ENCODE assay signal across 9 cellular contexts in the genomic region with DNA sequence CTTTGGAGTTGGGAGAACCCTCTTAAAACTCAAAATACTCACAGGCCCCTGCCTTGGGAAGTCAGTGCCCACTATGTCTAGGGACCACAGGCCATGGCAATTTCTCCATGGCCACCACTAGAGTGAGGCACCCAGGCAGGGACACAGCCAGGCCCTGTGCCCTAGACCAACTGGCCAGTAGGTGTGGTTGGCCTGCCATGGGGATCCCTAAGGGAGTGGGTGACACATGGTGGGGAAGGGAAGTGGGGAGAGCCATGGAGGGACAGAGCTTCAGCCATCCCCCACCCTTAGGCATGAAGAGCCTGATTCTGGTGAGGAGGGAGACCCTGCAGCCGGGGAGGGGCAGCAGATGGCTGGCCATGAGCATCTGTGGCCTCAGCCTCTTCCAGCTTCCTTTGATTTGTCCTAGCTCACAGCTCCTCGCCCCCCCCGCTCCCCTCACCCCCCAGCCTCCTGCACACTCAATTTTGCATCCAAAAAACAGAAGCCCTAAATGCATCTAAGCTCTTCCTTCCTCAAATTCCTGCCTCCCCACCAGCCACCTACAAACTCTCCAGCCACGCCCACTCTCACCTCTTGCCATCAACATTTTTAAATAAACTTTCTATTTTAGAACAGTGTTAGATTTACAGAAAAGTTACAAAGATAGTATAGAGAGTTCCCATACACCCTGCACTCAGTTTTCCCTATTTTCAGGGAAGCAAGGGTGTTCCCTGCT. TPM values are rescaled to one million over a fixed set of nuclear protein-coding genes. Genes with fewer than 3 reads are reported as not detected.
DNase-seq lines count a peak whose midpoint lies in the region; ATAC-seq, FAIRE-seq and TF ChIP-seq lines count a peak whose summit lies in the region.
"Had no signal": no experiment of that assay in that cellular context is flagged by ENCODE, and none has a peak within 500 bp of the region (broad histone marks: within the 10 kb centered on the region; RNA-seq: fewer than 3 reads in every experiment).

No MANE protein-coding gene starts in this region.

- TF ChIP-seq EP300 in sigmoid colon (IDR thresholded peaks at IDR 0.05) = no peak

- no peaks in the 10 kb centered on the region for H3K9me3 Mint-ChIP-seq in T-helper 1 cell treated with Interleukin-12 subunit alpha and Interleukin-12 subunit beta and Interleukin-4 antibody, amounts not matched to agents 30 μg/mL and 1 μg/mL, for 36 hours
- H3K9me3 Mint-ChIP-seq in astrocyte (ENCODE audit: unreplicated experiment) = no peaks in the 10 kb centered on the region

- H3K27me3 ChIP-seq in astrocyte (ENCODE audit: insufficient read depth, low read length) = no peaks in the 10 kb centered on the region
- H3K27me3 ChIP-seq in sigmoid colon = no peaks in the 10 kb centered on the region
- H3K27me3 ChIP-seq: MG63, Peyer's patch had no signal

- H2AFZ ChIP-seq in astrocyte (ENCODE audit: low read depth, low read length) = no peak overlapping the region

- ATAC-seq in HG02970 (IDR thresholded peaks at IDR 0.05; ENCODE audit: low FRiP score, unreplicated experiment) = no peak

- peaks cover 11% of the 10 kb centered on the region for H3K27me3 Mint-ChIP-seq in T-helper 1 cell treated with Interleukin-12 subunit alpha and Interleukin-12 subunit beta and Interleukin-4 antibody, amounts not matched to agents 30 μg/mL and 1 μg/mL, for 36 hours (ENCODE audit: low read depth)
- H3K27me3 Mint-ChIP-seq in astrocyte (ENCODE audit: low read depth, unreplicated experiment) = no peaks in the 10 kb centered on the region

- peaks cover 49% of the 10 kb centered on the region for H4K20me1 ChIP-seq in astrocyte (ENCODE audit: insufficient read depth, low read length)

- H3K36me3 ChIP-seq in astrocyte (ENCODE audit: insufficient read depth, low read length) (peaks cover 5% of the 10 kb centered on the region), sigmoid colon (no peaks in the 10 kb centered on the region)
- H3K36me3 ChIP-seq: Peyer's patch, right atrium auricular region had no signal

- H3K27ac ChIP-seq in astrocyte (ENCODE audit: low read depth, low read length) (no peak overlapping the region), sigmoid colon (peak overlapping the region; percentile 95 to 99 (median 96))

- no peak for TF ChIP-seq POLR2A in sigmoid colon (IDR thresholded peaks at IDR 0.05)

- H3K79me2 ChIP-seq in astrocyte (ENCODE audit: insufficient read depth, low read length) = peaks cover 30% of the 10 kb centered on the region

- peak overlapping the region; percentile 36 for H3K9ac ChIP-seq in astrocyte (ENCODE audit: low read length)

- H3K36me3 Mint-ChIP-seq in T-helper 1 cell treated with Interleukin-12 subunit alpha and Interleukin-12 subunit beta and Interleukin-4 antibody, amounts not matched to agents 30 μg/mL and 1 μg/mL, for 36 hours (ENCODE audit: low read depth) = peaks cover 5% of the 10 kb centered on the region
- peaks cover 14% of the 10 kb centered on the region for H3K36me3 Mint-ChIP-seq in astrocyte (ENCODE audit: low read depth, unreplicated experiment)

- H3K9me3 ChIP-seq in astrocyte (ENCODE audit: insufficient read depth, low read depth, low read length) (no peaks in the 10 kb centered on the region), sigmoid colon (no peaks in the 10 kb centered on the region)
- H3K9me3 ChIP-seq: MG63, Peyer's patch, right atrium auricular region had no signal

- H3K4me1 ChIP-seq in astrocyte (ENCODE audit: insufficient read depth, low read length) (peaks cover 47% of the 10 kb centered on the region), sigmoid colon (peaks cover 0 to 94% (median 90%) of the 10 kb centered on the region in 4 donors)

- no peak overlapping the region for H3K27ac Mint-ChIP-seq in T-helper 1 cell treated with Interleukin-12 subunit alpha and Interleukin-12 subunit beta and Interleukin-4 antibody, amounts not matched to agents 30 μg/mL and 1 μg/mL, for 36 hours
- H3K27ac Mint-ChIP-seq in astrocyte (ENCODE audit: unreplicated experiment) = peak overlapping the region; percentile 92

- intact Hi-C loops in sigmoid colon (cut with DNase I) = no loop called here

- H3K4me1 Mint-ChIP-seq in T-helper 1 cell treated with Interleukin-12 subunit alpha and Interleukin-12 subunit beta and Interleukin-4 antibody, amounts not matched to agents 30 μg/mL and 1 μg/mL, for 36 hours (ENCODE audit: low read depth) = peaks cover 34% of the 10 kb centered on the region
- peaks cover 58% of the 10 kb centered on the region for H3K4me1 Mint-ChIP-seq in astrocyte (ENCODE audit: low read depth, unreplicated experiment)

- FAIRE-seq in astrocyte (lab: Jason Lieb, UNC) = no peak

- WGBS in sigmoid colon, 2 donors = 48 to 58% methylated on average over 4 of the region's 4 CpGs

- H3K4me3 Mint-ChIP-seq in T-helper 1 cell treated with Interleukin-12 subunit alpha and Interleukin-12 subunit beta and Interleukin-4 antibody, amounts not matched to agents 30 μg/mL and 1 μg/mL, for 36 hours = peak overlapping the region; percentile 84
- H3K4me3 Mint-ChIP-seq in astrocyte (ENCODE audit: unreplicated experiment) = peak overlapping the region; percentile 84

- H3K4me3 ChIP-seq in astrocyte (ENCODE audit: insufficient read depth, low read depth, low read length) (no peak overlapping the region), sigmoid colon (no peak overlapping the region)
- H3K4me3 ChIP-seq: MG63, Peyer's patch, right atrium auricular region had no signal

- TF ChIP-seq CTCF in astrocyte (IDR thresholded peaks at IDR 0.05; ENCODE audit: insufficient read depth, low read depth, low read length) = no peak
- TF ChIP-seq CTCF in sigmoid colon (IDR thresholded peaks at IDR 0.05) = no peak

- DNase-seq in T-helper 1 cell (no peak), astrocyte (ENCODE audit: low read depth) (no peak), sigmoid colon (no peak), NCI-H2107 (lab: John Stamatoyannopoulos, UW) (no peak)
- DNase-seq: MG63, Peyer's patch had no signal

- peak overlapping the region; percentile 74 for H3K4me2 ChIP-seq in astrocyte (ENCODE audit: low read length)

RNA-seq across cellular contexts. Expression of gene DBN1, which starts 1.6 kb away (rescaled TPM):
- 350 and 371 TPM in 2 replicates for total RNA-seq in astrocyte
- 10 to 100 TPM; 54.8 to 100.0 (median 82.3) TPM for total RNA-seq in sigmoid colon
- polyA plus RNA-seq in sigmoid colon = 10 to 100 TPM in 2 of 3 donors, 1 to 10 TPM in 1; 6.0 to 22.2 (median 16.9) TPM

RNA-seq across cellular contexts. Expression of gene PDLIM7, which starts 22.4 kb away (rescaled TPM):
- 590 and 591 TPM in 2 replicates for total RNA-seq in astrocyte
- total RNA-seq in sigmoid colon = 100 to 1,000 TPM; 274 to 923 (median 482) TPM
- 10 to 100 TPM in 2 of 3 donors, 1 to 10 TPM in 1; 7.2 to 58.5 (median 14.4) TPM for polyA plus RNA-seq in sigmoid colon

RNA-seq across cellular contexts. Expression of gene PRR7, which starts 28.4 kb away (rescaled TPM):
- total RNA-seq in astrocyte (9.9 TPM in 2 replicates), sigmoid colon (1 to 10 TPM in 3 of 4 donors, under 1 TPM in 1; 0.82 to 2.5 (median 1.7) TPM)
- polyA plus RNA-seq in sigmoid colon = 1 to 10 TPM in 1 of 3 donors, not detected in 2; 3.7 TPM

RNA-seq across cellular contexts. Expression of gene DOK3, which starts 34.6 kb away (rescaled TPM):
- total RNA-seq in astrocyte (15.6 and 16.3 TPM in 2 replicates), sigmoid colon (1 to 10 TPM; 4.6 to 8.0 (median 6.5) TPM)
- 10 to 100 TPM in 1 of 3 donors, 1 to 10 TPM in 2; 3.0 to 20.2 (median 7.2) TPM for polyA plus RNA-seq in sigmoid colon

RNA-seq across cellular contexts. Expression of gene DDX41, which starts 41.8 kb away (rescaled TPM):
- total RNA-seq in astrocyte (92.5 and 99.5 TPM in 2 replicates), sigmoid colon (10 to 100 TPM; 47.8 to 55.1 (median 51.6) TPM)
- polyA plus RNA-seq in sigmoid colon = 10 to 100 TPM; 69.7 to 78.4 (median 72.6) TPM
